Comparison of ENCODE assay signal across 2 cellular contexts in the genomic region with DNA sequence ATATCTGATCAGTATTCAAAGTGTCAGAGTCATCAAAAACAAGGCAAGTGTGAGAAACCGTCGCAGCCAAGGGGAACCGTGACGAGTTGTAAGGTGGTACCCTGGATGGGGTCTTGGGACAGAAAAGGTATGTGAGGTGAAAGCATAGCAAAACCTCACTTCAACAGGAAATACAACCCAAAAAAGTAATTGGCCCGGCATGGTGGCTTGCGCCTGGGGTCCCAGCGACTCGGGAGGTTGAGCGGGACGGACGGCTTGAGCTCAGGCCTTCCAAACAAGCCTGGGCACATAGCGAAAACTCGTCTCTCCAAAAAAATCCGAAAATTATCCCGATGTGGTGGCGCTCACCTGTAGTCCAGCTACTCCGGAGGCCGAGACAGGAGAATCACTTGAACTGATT. TPM values are rescaled to one million over a fixed set of nuclear protein-coding genes. Genes with fewer than 3 reads are reported as not detected.
"Had no signal": no experiment of that assay in that cellular context is flagged by ENCODE, and none has a peak within 500 bp of the region (broad histone marks: within the 10 kb centered on the region; RNA-seq: fewer than 3 reads in every experiment).

No MANE protein-coding gene starts in this region.

RNA-seq across cellular contexts. Expression of gene PRR20A, which starts 0.9 kb away (rescaled TPM):
- total RNA-seq: G401, GM12878 had no signal

RNA-seq across cellular contexts. Expression of gene PRR20B, which starts 7.5 kb away (rescaled TPM):
- total RNA-seq: G401, GM12878 had no signal

RNA-seq across cellular contexts. Expression of gene PRR20C, which starts 14.1 kb away (rescaled TPM):
- total RNA-seq: G401, GM12878 had no signal

RNA-seq across cellular contexts. Expression of gene PRR20D, which starts 20.7 kb away (rescaled TPM):
- total RNA-seq: G401, GM12878 had no signal

RNA-seq across cellular contexts. Expression of gene PRR20E, which starts 27.2 kb away (rescaled TPM):
- total RNA-seq: G401, GM12878 had no signal
